In genomic region chr7:75237255-75238187, GRCh38 we compare ENCODE assay signal across 8 cellular contexts.
DNase-seq lines count a peak whose midpoint lies in the region; ATAC-seq and TF ChIP-seq lines count a peak whose summit lies in the region.
"Not testable (repeated sequence)": the region's sequence is repeated elsewhere in the genome, so short reads cannot be mapped to it uniquely, and the experiment has no call there.

No MANE protein-coding gene starts in this region.

- not testable (repeated sequence) for DNase-seq in DND-41
- DNase-seq in activated CD8-positive, alpha-beta memory T cell treated with anti-CD3 and anti-CD28 coated beads for 4 hours (ENCODE audit: low read depth in 2 of 2), result peak; percentile 16 to 29
- peak; percentile 65 for DNase-seq in central memory CD4-positive, alpha-beta T cell
- peak; percentile 24 for DNase-seq in mucosa of gallbladder (ENCODE audit: low spot score)
- DNase-seq in stimulated activated CD8-positive, alpha-beta memory T cell treated with anti-CD3 and anti-CD28 coated beads, Interleukin-2, amount 100 ng/mL, for 1 hour (ENCODE audit: low read depth in 2 of 2), result peak; percentile 8 to 33

- H3K9ac ChIP-seq in DND-41 (ENCODE audit: low read depth, low read length), result not testable (repeated sequence)

- not testable (repeated sequence) for H3K4me1 ChIP-seq in DND-41 (ENCODE audit: insufficient read depth, low read length)

- H3K79me2 ChIP-seq in DND-41 (ENCODE audit: insufficient read depth, low read length), result not testable (repeated sequence)

- H3K36me3 ChIP-seq in DND-41 (ENCODE audit: insufficient read depth, low read length), result not testable (repeated sequence)

- H3K27me3 ChIP-seq in DND-41 (ENCODE audit: insufficient read depth, low read length, poor library complexity), result not testable (repeated sequence)

- TF ChIP-seq CTCF in DND-41 (IDR thresholded peaks at IDR 0.05; ENCODE audit: borderline replicate concordance, extremely low read depth, low read length, poor library complexity, severe bottlenecking), result not testable (repeated sequence)

- ATAC-seq in DND-41 (ENCODE audit: insufficient read depth, low read depth) (peak; percentile 79), GM21367 (IDR thresholded peaks at IDR 0.05; ENCODE audit: unreplicated experiment) (peak; percentile 77), HG02938 (IDR thresholded peaks at IDR 0.05; ENCODE audit: unreplicated experiment) (peak; percentile 92), HG03575 (IDR thresholded peaks at IDR 0.05; ENCODE audit: extremely low read depth, insufficient number of reproducible peaks, low FRiP score, unreplicated experiment) (peak; percentile 47)

- not testable (repeated sequence) for H2AFZ ChIP-seq in DND-41 (ENCODE audit: low read depth, low read length)

- H3K27ac ChIP-seq in DND-41 (ENCODE audit: low read length), result not testable (repeated sequence)

- H4K20me1 ChIP-seq in DND-41 (ENCODE audit: insufficient read depth, low read length), result not testable (repeated sequence)

- not testable (repeated sequence) for H3K4me3 ChIP-seq in DND-41 (ENCODE audit: low read depth in 1 of 2, low read length in 2 of 2)

- H3K9me3 ChIP-seq in DND-41 (ENCODE audit: insufficient read depth, low read length, severe bottlenecking), result not testable (repeated sequence)

- H3K4me2 ChIP-seq in DND-41 (ENCODE audit: insufficient read depth, low read length), result not testable (repeated sequence)
